Comparison of ENCODE assay signal across 11 cellular contexts in the genomic region with DNA sequence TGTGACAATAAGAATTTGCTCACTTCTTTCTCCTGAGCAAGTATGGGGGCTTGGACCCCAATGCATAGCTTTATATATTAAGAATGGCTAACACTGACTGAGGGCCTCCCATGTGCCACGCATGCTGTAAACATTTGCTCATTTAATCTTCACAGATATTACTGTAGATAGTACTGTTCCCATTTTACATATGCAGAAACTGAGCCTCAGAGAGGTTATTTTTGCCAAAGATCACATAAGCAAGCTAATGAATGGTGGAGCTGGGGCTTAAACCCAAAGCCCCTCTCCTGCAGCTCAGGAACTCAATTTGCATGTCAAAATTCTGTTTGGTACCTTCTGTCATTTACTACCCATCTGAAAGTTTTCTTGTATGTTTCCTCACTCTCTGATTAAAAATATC.
"Had no signal": no experiment of that assay in that cellular context is flagged by ENCODE, and none has a peak within 500 bp of the region (broad histone marks: within the 10 kb centered on the region; RNA-seq: fewer than 3 reads in every experiment).

No MANE protein-coding gene starts in this region.

- H3K4me2 ChIP-seq: GM23338 had no signal

- H3K9ac ChIP-seq: GM23248 had no signal

- H3K36me3 ChIP-seq: HAP-1 had no signal

- H2AFZ ChIP-seq: GM23248, GM23338 had no signal

- H3K9me3 ChIP-seq: HAP-1 had no signal

- H3K4me1 ChIP-seq: HAP-1 had no signal

- H3K27ac ChIP-seq: GM23248 had no signal

- DNase-seq: GM23248, GOT3, H7, H9, HCEC 1CT, HFFc6 had no signal

- FAIRE-seq: H1, H54 had no signal

- ATAC-seq: GM23338, HCT116 had no signal

- H3K4me3 ChIP-seq: GM23248, GM23338, HAP-1 had no signal
